18 cellular contexts compared by ENCODE assay signal in genomic region chr16:11107781-11108465, GRCh38.
DNase-seq lines count a peak whose midpoint lies in the region; ATAC-seq and TF ChIP-seq lines count a peak whose summit lies in the region.
"Had no signal": no experiment of that assay in that cellular context is flagged by ENCODE, and none has a peak within 500 bp of the region (broad histone marks: within the 10 kb centered on the region; RNA-seq: fewer than 3 reads in every experiment).

No MANE protein-coding gene starts in this region.

- no peak overlapping the region for H3K4me3 Mint-ChIP-seq in activated CD4-positive, alpha-beta memory T cell treated with anti-CD3 and anti-CD28 coated beads, Interleukin-2, amount 10 ng/mL, durations not matched to agents 7 days and 5 days
- no peak overlapping the region for H3K4me3 Mint-ChIP-seq in CD8-positive, alpha-beta T cell
- H3K4me3 Mint-ChIP-seq: CD8-positive, alpha-beta memory T cell; IgD-negative memory B cell had no signal

- no peaks in the 10 kb centered on the region for H4K20me1 ChIP-seq in SK-N-SH (ENCODE audit: insufficient read depth)

- H3K9me3 Mint-ChIP-seq in activated CD4-positive, alpha-beta memory T cell treated with anti-CD3 and anti-CD28 coated beads, Interleukin-2, amount 10 ng/mL, durations not matched to agents 7 days and 5 days = peaks cover 9% of the 10 kb centered on the region
- no peaks in the 10 kb centered on the region for H3K9me3 Mint-ChIP-seq in CD8-positive, alpha-beta T cell
- H3K9me3 Mint-ChIP-seq: IgD-negative memory B cell had no signal

- CTCF ChIA-PET in SK-N-SH (lab: Yijun Ruan, JAX) = no interaction called here
- CTCF ChIA-PET in activated CD4-positive, alpha-beta memory T cell treated with anti-CD3 and anti-CD28 coated beads, Interleukin-2, amount 10 ng/mL, durations not matched to agents 7 days and 5 days (lab: Charles Lee) = interaction anchor here (0.6 to 1.4 kb wide), 2 partner anchors 117 to 282 kb away, joined by 3 to 5 read pairs; no protein-coding TSS in a partner anchor
- CTCF ChIA-PET in CD8-positive, alpha-beta T cell (lab: Charles Lee) = no interaction called here

- H3K27ac Mint-ChIP-seq in activated CD4-positive, alpha-beta memory T cell treated with anti-CD3 and anti-CD28 coated beads, Interleukin-2, amount 10 ng/mL, durations not matched to agents 7 days and 5 days = peak overlapping the region; percentile 21
- no peak overlapping the region for H3K27ac Mint-ChIP-seq in CD8-positive, alpha-beta T cell
- H3K27ac Mint-ChIP-seq: CD8-positive, alpha-beta memory T cell; IgD-negative memory B cell had no signal

- H3K79me2 ChIP-seq in SK-N-SH (ENCODE audit: insufficient read depth) = no peaks in the 10 kb centered on the region

- TF ChIP-seq EP300 in SK-N-SH (IDR thresholded peaks at IDR 0.05; ENCODE audit: borderline replicate concordance in 1 of 2, low read depth in 1 of 2, low read length in 1 of 2) = 0 out of 4 replicates have a peak, but pooled peaks of 1 of the 2 experiments have one; percentile 15

- TF ChIP-seq RAD21 in SK-N-SH (IDR thresholded peaks at IDR 0.05; ENCODE audit: low read length) = no peak

- TF ChIP-seq CTCF in SK-N-SH (IDR thresholded peaks at IDR 0.05) (no peak), tibial artery (IDR thresholded peaks at IDR 0.05) (no peak)
- TF ChIP-seq CTCF in CD8-positive, alpha-beta T cell (IDR thresholded peaks at IDR 0.05) = no peak

- H3K4me2 ChIP-seq in SK-N-SH = no peak overlapping the region

- H3K9me2 ChIP-seq in SK-N-SH = no peaks in the 10 kb centered on the region

- DNase-seq in SK-N-SH (no peak), glomerular visceral epithelial cell (ENCODE audit: extremely low spot score) (peak; percentile 70), tibial artery (peak in 1 of 2 donors; percentile 66)
- no peak for DNase-seq in activated CD4-positive, alpha-beta memory T cell treated with anti-CD3 and anti-CD28 coated beads, Interleukin-2, amount 10 ng/mL, durations not matched to agents 7 days and 5 days
- DNase-seq in activated effector memory CD4-positive, alpha-beta T cell treated with anti-CD3 and anti-CD28 coated beads, Interleukin-2, amount 50 U/mL, for 16 hours = no peak
- DNase-seq in CD8-positive, alpha-beta T cell = no peak
- DNase-seq: 8988T; activated naive CD4-positive, alpha-beta T cell treated with anti-CD3 and anti-CD28 coated beads, Interleukin-2, amount 50 U/mL, for 16 hours; CD8-positive, alpha-beta memory T cell; NCI-H1417 treated with DMSO at 0.1 percent for 48 hours; NCI-H446 treated with DMSO at 0.1 percent for 48 hours; stimulated activated CD4-positive, alpha-beta T cell treated with anti-CD3 and anti-CD28 coated beads, Interleukin-1b, Interleukin-23, amount 100 ng/mL, for 48 hours; WERI-Rb-1 had no signal

- no peak overlapping the region for H2AFZ ChIP-seq in SK-N-SH (ENCODE audit: low read depth)

- H3K36me3 Mint-ChIP-seq in activated CD4-positive, alpha-beta memory T cell treated with anti-CD3 and anti-CD28 coated beads, Interleukin-2, amount 10 ng/mL, durations not matched to agents 7 days and 5 days (ENCODE audit: low read depth) = peaks cover 36% of the 10 kb centered on the region
- peaks cover 5% of the 10 kb centered on the region for H3K36me3 Mint-ChIP-seq in CD8-positive, alpha-beta T cell

- H3K9me3 ChIP-seq in SK-N-SH (no peaks in the 10 kb centered on the region), tibial artery (peaks cover 0 to 7% (median 5%) of the 10 kb centered on the region in 3 donors)
- H3K9me3 ChIP-seq in CD8-positive, alpha-beta T cell (ENCODE audit: low read length) = no peaks in the 10 kb centered on the region

- intact Hi-C loops in tibial artery (cut with DNase I; ENCODE audit: low total_unique reads) = no loop called here
- intact Hi-C loops in CD8-positive, alpha-beta T cell (cut with DNase I, micrococcal nuclease) = no loop called here

- H3K4me3 ChIP-seq in SK-N-SH (ENCODE audit: low read depth in 2 of 2, low read length in 1 of 2) (no peak overlapping the region), tibial artery (no peak overlapping the region)
- no peak overlapping the region for H3K4me3 ChIP-seq in CD8-positive, alpha-beta T cell (ENCODE audit: low read depth, low read length)
- H3K4me3 ChIP-seq: SK-N-MC, tibial nerve had no signal

- no peaks in the 10 kb centered on the region for H3K27me3 Mint-ChIP-seq in activated CD4-positive, alpha-beta memory T cell treated with anti-CD3 and anti-CD28 coated beads, Interleukin-2, amount 10 ng/mL, durations not matched to agents 7 days and 5 days
- no peaks in the 10 kb centered on the region for H3K27me3 Mint-ChIP-seq in CD8-positive, alpha-beta T cell (ENCODE audit: low read depth)
- H3K27me3 Mint-ChIP-seq: CD8-positive, alpha-beta memory T cell; IgD-negative memory B cell had no signal

- no peaks in the 10 kb centered on the region for H3K27me3 ChIP-seq in SK-N-SH (ENCODE audit: insufficient read depth)
- H3K27me3 ChIP-seq in tibial artery = no peaks in the 10 kb centered on the region
- no peaks in the 10 kb centered on the region for H3K27me3 ChIP-seq in CD8-positive, alpha-beta T cell (ENCODE audit: insufficient read depth, low read length)
- H3K27me3 ChIP-seq: tibial nerve had no signal

- POLR2A ChIA-PET in SK-N-SH (lab: Yijun Ruan, JAX) = no interaction called here
- POLR2A ChIA-PET in activated CD4-positive, alpha-beta memory T cell treated with anti-CD3 and anti-CD28 coated beads, Interleukin-2, amount 10 ng/mL, durations not matched to agents 7 days and 5 days (lab: Charles Lee) = interaction anchor here (1.0 to 7.8 kb wide), 3 partner anchors 126 to 147 kb away, joined by 3 to 91 read pairs (median 3); partner anchors contain the start of gene SOCS1
- POLR2A ChIA-PET in CD8-positive, alpha-beta T cell (lab: Charles Lee) = interaction anchor here (1.4 kb wide), 1 partner anchor 14 kb away, joined by 3 read pairs; no protein-coding TSS in a partner anchor

- peaks cover 72% of the 10 kb centered on the region for H3K4me1 Mint-ChIP-seq in activated CD4-positive, alpha-beta memory T cell treated with anti-CD3 and anti-CD28 coated beads, Interleukin-2, amount 10 ng/mL, durations not matched to agents 7 days and 5 days
- H3K4me1 Mint-ChIP-seq in CD8-positive, alpha-beta T cell (ENCODE audit: low read depth) = peaks cover 21% of the 10 kb centered on the region

- no peak overlapping the region for H3K27ac ChIP-seq in SK-N-SH (ENCODE audit: low read depth in 2 of 2, low read length in 1 of 2)
- H3K27ac ChIP-seq in tibial artery = peak overlapping the region; percentile 7 to 34
- H3K27ac ChIP-seq in CD8-positive, alpha-beta T cell (ENCODE audit: low read depth, low read length) = no peak overlapping the region
- H3K27ac ChIP-seq: SK-N-MC, tibial nerve, WERI-Rb-1 had no signal

- ATAC-seq in SK-N-SH treated with all-trans-retinoic acid at 6 μM for 48 hours (no peak; the same call in 2 of the 3 replicates), GM18867 (IDR thresholded peaks at IDR 0.05; ENCODE audit: unreplicated experiment) (no peak)
- ATAC-seq in CD8-positive, alpha-beta T cell = no peak

- WGBS in SK-N-SH (ENCODE audit: low lambda C conversion rate) = 74% methylated on average over 8 of the region's 8 CpGs

- H3K9ac ChIP-seq in SK-N-SH = no peak overlapping the region

- peaks cover 15 to 16% of the 10 kb centered on the region in 2 experiments; a peak in 2 of 4 replicates for H3K4me1 ChIP-seq in SK-N-SH (ENCODE audit: control insufficient read depth in 1 of 2, insufficient read depth in 2 of 2, low read depth in 1 of 2, low read length in 1 of 2)
- H3K4me1 ChIP-seq in tibial artery = peaks cover 4 to 67% (median 46%) of the 10 kb centered on the region in 4 donors
- peaks cover 12% of the 10 kb centered on the region for H3K4me1 ChIP-seq in CD8-positive, alpha-beta T cell (ENCODE audit: insufficient read depth, low read length)

- H3K36me3 ChIP-seq in SK-N-SH (replicated peaks in 1 of 2; ENCODE audit: control insufficient read depth in 1 of 2, insufficient read depth in 2 of 2, low read length in 1 of 2) (no peaks in the 10 kb centered on the region), tibial artery (peaks cover 0 to 8% (median 0%) of the 10 kb centered on the region in 3 donors)
- no peaks in the 10 kb centered on the region for H3K36me3 ChIP-seq in CD8-positive, alpha-beta T cell (ENCODE audit: insufficient read depth, low read length)
- H3K36me3 ChIP-seq: WERI-Rb-1 had no signal

- peaks cover 10% of the 10 kb centered on the region for H3F3A ChIP-seq in SK-N-SH (replicated peaks; ENCODE audit: insufficient read depth)

TF ChIP-seq in SK-N-SH, 30 proteins besides CTCF, POLR2A, EP300 and RAD21 (continues in another document):
- TF ChIP-seq, protein P1, sequence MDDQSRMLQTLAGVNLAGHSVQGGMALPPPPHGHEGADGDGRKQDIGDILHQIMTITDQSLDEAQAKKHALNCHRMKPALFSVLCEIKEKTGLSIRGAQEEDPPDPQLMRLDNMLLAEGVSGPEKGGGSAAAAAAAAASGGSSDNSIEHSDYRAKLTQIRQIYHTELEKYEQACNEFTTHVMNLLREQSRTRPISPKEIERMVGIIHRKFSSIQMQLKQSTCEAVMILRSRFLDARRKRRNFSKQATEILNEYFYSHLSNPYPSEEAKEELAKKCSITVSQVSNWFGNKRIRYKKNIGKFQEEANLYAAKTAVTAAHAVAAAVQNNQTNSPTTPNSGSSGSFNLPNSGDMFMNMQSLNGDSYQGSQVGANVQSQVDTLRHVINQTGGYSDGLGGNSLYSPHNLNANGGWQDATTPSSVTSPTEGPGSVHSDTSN (IDR thresholded peaks at IDR 0.05) = peak; percentile 36; the same call in 1 of the 2 replicates
- peak; percentile 69; the same call in 1 of the 2 replicates for TF ChIP-seq FOSL2 (IDR thresholded peaks at IDR 0.05; ENCODE audit: borderline replicate concordance, low read depth)
- TF ChIP-seq FOXM1 (IDR thresholded peaks at IDR 0.05; ENCODE audit: low read depth) = no peak
- TF ChIP-seq EZH2phosphoT487 (IDR thresholded peaks at IDR 0.05; ENCODE audit: borderline replicate concordance, low read depth) = no peak
- TF ChIP-seq MEF2A (IDR thresholded peaks at IDR 0.05; ENCODE audit: borderline replicate concordance, low read depth) = no peak

TF ChIP-seq in SK-N-SH treated with all-trans-retinoic acid at 6 μM for 48 hours, 23 proteins besides CTCF, POLR2A, EP300 and RAD21 (continues in another document):
- TF ChIP-seq ZC3H10 (CRISPR knock-in tag; IDR thresholded peaks at IDR 0.05) (no peak), ZFP3 (CRISPR knock-in tag; IDR thresholded peaks at IDR 0.05) (no peak)

Comparison
In these comparisons a context has a peak if more than half of its experiments do, and no peak if none do; other contexts are left out.
1. H3K27ac ChIP-seq: peak in tibial artery (2 of 2); none in SK-N-SH (0 of 2) and CD8-positive, alpha-beta T cell (single experiment).